8 cellular contexts compared by ENCODE assay signal in the genomic region with DNA sequence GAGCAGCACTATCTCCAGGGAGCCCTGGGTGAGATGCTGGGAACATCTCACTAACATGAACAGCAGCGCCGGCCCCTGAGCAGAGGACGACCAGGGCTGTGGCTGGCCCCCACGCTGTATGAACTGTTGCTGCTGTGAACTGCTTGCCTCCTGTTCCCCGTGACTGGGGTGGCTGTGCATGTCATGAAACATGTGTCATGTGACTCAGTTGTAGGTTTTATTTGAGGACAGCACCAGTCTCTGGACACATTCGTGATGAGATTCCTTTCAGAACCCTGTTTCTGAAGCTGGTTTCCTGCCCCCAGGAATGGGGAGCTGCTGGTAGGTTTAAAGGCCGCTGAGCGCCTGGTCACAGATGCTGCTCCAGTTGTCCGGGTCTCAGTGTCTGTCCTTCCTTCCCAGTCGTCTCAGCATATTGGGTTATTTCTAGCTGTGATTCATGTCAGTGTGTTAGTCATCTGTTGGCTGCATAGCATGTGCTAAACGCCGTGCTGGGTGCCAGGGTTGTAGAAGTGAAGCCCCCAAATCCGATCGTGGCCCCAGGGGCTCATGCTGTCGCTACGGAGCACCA.
DNase-seq lines count a peak whose midpoint lies in the region; ATAC-seq and TF ChIP-seq lines count a peak whose summit lies in the region.

No MANE protein-coding gene starts in this region.

- no peaks in the 10 kb centered on the region for H3K27me3 ChIP-seq in left ventricle myocardium inferior (ENCODE audit: low read depth)
- no peaks in the 10 kb centered on the region for H3K27me3 ChIP-seq in vagina
- H3K27me3 ChIP-seq in tibial nerve, result no peaks in the 10 kb centered on the region

- H3K36me3 ChIP-seq in left ventricle myocardium inferior, result no peaks in the 10 kb centered on the region
- no peaks in the 10 kb centered on the region for H3K36me3 ChIP-seq in vagina
- H3K36me3 ChIP-seq in tibial nerve, result peaks cover 0 to 6% (median 0%) of the 10 kb centered on the region in 3 donors

- 66 to 80% methylated on average over 16 of the region's 16 CpGs for WGBS in tibial nerve, 2 donors

- ATAC-seq in Right ventricle myocardium inferior, result no peak

- TF ChIP-seq POLR2A in vagina (IDR thresholded peaks at IDR 0.05), result no peak
- TF ChIP-seq POLR2A in tibial nerve (IDR thresholded peaks at IDR 0.05), result no peak

- H3K27ac ChIP-seq in left ventricle myocardium inferior (replicated peaks) (peak overlapping the region; percentile 93), caudate nucleus (ENCODE audit: low read depth, low read length) (peak overlapping the region; percentile 77), vagina (peak overlapping the region; percentile 83), tibial nerve (peak overlapping the region in 2 of 4 donors; percentile 84 to 92)

- H3K4me1 ChIP-seq in left ventricle myocardium inferior (peaks cover 100% of the 10 kb centered on the region), vagina (peaks cover 87% of the 10 kb centered on the region), tibial nerve (peaks cover 0 to 100% (median 55%) of the 10 kb centered on the region in 4 donors)

- peak in 1 of 2 donors; percentile 3 for TF ChIP-seq EP300 in tibial nerve (IDR thresholded peaks at IDR 0.05)

- H3K4me3 ChIP-seq in left ventricle myocardium inferior (no peak overlapping the region), vagina (no peak overlapping the region), tibial nerve (no peak overlapping the region)

- TF ChIP-seq CTCF in left ventricle myocardium inferior (IDR thresholded peaks at IDR 0.05; ENCODE audit: borderline replicate concordance), result no peak
- no peak for TF ChIP-seq CTCF in vagina (IDR thresholded peaks at IDR 0.05)
- TF ChIP-seq CTCF in tibial nerve (IDR thresholded peaks at IDR 0.05), result no peak

- no peak for DNase-seq in left ventricle myocardium inferior
- DNase-seq in Right ventricle myocardium inferior (ENCODE audit: missing footprints), result no peak
- peak in 1 of 61 donors; percentile 23 for DNase-seq in caudate nucleus (lab: John Stamatoyannopoulos, UW)
- DNase-seq in medulla oblongata (ENCODE audit: extremely low spot score), result peak; percentile 54
- no peak for DNase-seq in vagina (ENCODE audit: extremely low spot score in 2 of 2)
- DNase-seq in stimulated activated CD4-positive, alpha-beta T cell treated with anti-CD3 and anti-CD28 coated beads, Interleukin-2, amount 100 ng/mL, for 48 hours, result no peak
- DNase-seq in posterior vena cava (ENCODE audit: low spot score), result no peak
- no peak for DNase-seq in tibial nerve (ENCODE audit: low spot score in 2 of 2)

- H3K9me3 ChIP-seq in left ventricle myocardium inferior (replicated peaks) (no peaks in the 10 kb centered on the region), vagina (no peaks in the 10 kb centered on the region), tibial nerve (no peaks in the 10 kb centered on the region)

- intact Hi-C loops in left ventricle myocardium inferior (cut with micrococcal nuclease) (no loop called here), Right ventricle myocardium inferior (cut with DNase I) (no loop called here), vagina (cut with DNase I) (no loop called here), posterior vena cava (cut with DNase I) (no loop called here)
